Comparison of ENCODE assay signal across 2 cellular contexts in the genomic region with DNA sequence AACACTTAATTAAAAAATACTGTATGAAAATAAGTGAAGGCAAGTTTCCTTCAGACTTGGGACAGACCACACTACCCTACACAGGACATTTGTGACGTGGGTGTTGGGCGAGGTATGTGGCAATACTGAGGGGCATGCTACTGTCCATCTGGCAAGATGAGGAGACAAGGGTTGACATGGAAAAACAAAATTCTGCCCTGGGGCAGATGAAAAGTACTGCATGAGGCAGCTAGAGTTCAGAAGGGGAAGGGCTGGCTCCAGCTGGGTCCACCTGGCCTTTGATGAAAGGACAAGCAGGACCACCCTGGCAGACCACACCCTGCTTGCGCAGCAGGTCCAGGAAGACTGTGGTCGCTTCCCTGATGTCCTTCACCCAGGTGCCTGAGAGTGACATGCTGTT.
TF ChIP-seq lines count a peak whose summit lies in the region.

No MANE protein-coding gene starts in this region.

TF ChIP-seq in IMR-90, 13 proteins besides CTCF, POLR2A, EP300 and RAD21:
- TF ChIP-seq CEBPB (IDR thresholded peaks at IDR 0.05; ENCODE audit: low read depth, low read length) (peak; percentile 56; the same call in 1 of the 2 replicates), FOS (IDR thresholded peaks at IDR 0.05; ENCODE audit: low read depth, low read length) (no peak)

TF ChIP-seq in endothelial cell of umbilical vein, 7 proteins besides CTCF, POLR2A, EP300 and RAD21:
- TF ChIP-seq FOS (IDR thresholded peaks at IDR 0.05; ENCODE audit: borderline replicate concordance, insufficient read depth, low read length), result no peak
- no peak for TF ChIP-seq GATA2 (IDR thresholded peaks at IDR 0.05; ENCODE audit: insufficient read depth, insufficient read length, low read depth, low read length)
- no peak for TF ChIP-seq JUN (IDR thresholded peaks at IDR 0.05; ENCODE audit: borderline replicate concordance, insufficient read depth, insufficient read length, low read depth)
